In the genomic region with DNA sequence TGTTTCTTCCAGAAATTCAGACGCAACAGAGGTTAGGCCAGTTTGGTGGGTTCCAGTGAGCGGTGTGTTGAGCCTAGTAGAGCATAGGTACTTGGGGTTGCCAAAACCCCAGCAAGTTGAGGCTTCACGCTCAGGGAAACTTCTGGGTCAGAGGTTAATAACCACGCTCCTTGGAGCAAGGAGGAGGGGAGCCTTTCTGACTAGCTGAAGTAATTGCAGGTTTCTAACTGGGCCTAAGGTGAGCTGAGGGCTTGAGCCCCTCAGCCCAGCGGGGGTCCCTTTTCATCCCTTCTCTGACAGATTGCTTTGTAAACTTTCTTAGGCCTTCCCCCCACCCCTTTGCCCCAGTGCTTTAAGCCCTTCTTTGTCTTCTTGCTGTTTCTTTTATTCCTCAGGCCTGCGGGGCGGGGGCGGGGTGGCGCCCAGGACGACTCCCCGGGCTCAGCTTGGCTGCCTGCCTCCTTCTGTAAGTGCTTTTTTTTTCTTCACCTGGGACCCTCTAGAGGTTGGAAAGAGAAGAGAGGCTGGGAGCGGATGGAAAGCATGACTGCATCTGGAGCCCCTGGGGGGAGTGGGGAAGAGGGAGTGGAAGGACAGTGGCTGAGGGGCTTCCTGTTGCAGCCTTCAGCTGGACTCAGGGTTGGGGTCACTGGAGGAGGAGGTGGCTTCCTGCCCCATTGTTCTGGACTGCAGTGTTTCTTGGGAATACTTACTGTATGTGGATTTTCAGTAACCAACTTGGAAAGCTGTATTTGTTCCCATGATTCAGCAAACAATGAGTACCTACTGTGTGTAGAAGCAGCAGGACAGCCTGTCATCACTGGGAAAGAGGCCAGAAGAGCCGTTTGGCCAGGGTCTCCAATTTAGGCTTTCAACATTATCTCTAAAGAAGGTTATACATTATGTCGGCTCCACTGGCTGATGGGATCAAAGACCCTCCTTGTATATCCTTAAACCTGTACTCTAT, we compare ENCODE assay signal across 8 cellular contexts. TPM values are rescaled to one million over a fixed set of nuclear protein-coding genes. Genes with fewer than 3 reads are reported as not detected.
DNase-seq lines count a peak whose midpoint lies in the region; ATAC-seq and TF ChIP-seq lines count a peak whose summit lies in the region.

No MANE protein-coding gene starts in this region.

- peak overlapping the region; percentile 94 for H3K27ac ChIP-seq in brain microvascular endothelial cell
- H3K27ac ChIP-seq in lung (ENCODE audit: low read depth in 1 of 2, low read length in 1 of 2): peak overlapping the region; percentile 55 to 94
- H3K27ac ChIP-seq in uterus: peak overlapping the region; percentile 98

- no peaks in the 10 kb centered on the region for H3K9me3 Mint-ChIP-seq in natural killer cell
- no peaks in the 10 kb centered on the region for H3K9me3 Mint-ChIP-seq in natural killer cell treated with Interleukin-12 subunit alpha and Interleukin-12 subunit beta and Interleukin-15 and Interleukin-18, amount 100 ng/mL, for 72 hours

- no peaks in the 10 kb centered on the region for H3K27me3 Mint-ChIP-seq in natural killer cell (ENCODE audit: low read depth in 2 of 2)
- no peaks in the 10 kb centered on the region for H3K27me3 Mint-ChIP-seq in natural killer cell treated with Interleukin-12 subunit alpha and Interleukin-12 subunit beta and Interleukin-15 and Interleukin-18, amount 100 ng/mL, for 72 hours

- H3K9me3 ChIP-seq in lung (ENCODE audit: control insufficient read depth in 2 of 2, insufficient read depth in 1 of 2, low read length in 1 of 2) (no peaks in the 10 kb centered on the region), uterus (no peaks in the 10 kb centered on the region)

- no peak for TF ChIP-seq POLR2A in uterus (IDR thresholded peaks at IDR 0.05)

- H3K36me3 ChIP-seq in brain microvascular endothelial cell (replicated peaks) (peaks cover 9% of the 10 kb centered on the region), lung (ENCODE audit: control insufficient read depth in 2 of 2, insufficient read depth in 2 of 2, low read length in 2 of 2) (no peaks in the 10 kb centered on the region), uterus (no peaks in the 10 kb centered on the region)

- H3K27ac Mint-ChIP-seq in natural killer cell: no peak overlapping the region
- no peak overlapping the region for H3K27ac Mint-ChIP-seq in natural killer cell treated with Interleukin-12 subunit alpha and Interleukin-12 subunit beta and Interleukin-15 and Interleukin-18, amount 100 ng/mL, for 72 hours

- 47 to 58% methylated on average over 14 of the region's 14 CpGs for WGBS in lung, 2 donors

- intact Hi-C loops in natural killer cell (cut with micrococcal nuclease): no loop called here
- intact Hi-C loops in uterus (cut with DNase I; ENCODE audit: low total_unique reads): no loop called here

- no peaks in the 10 kb centered on the region for H3K36me3 Mint-ChIP-seq in natural killer cell
- H3K36me3 Mint-ChIP-seq in natural killer cell treated with Interleukin-12 subunit alpha and Interleukin-12 subunit beta and Interleukin-15 and Interleukin-18, amount 100 ng/mL, for 72 hours: peaks cover 16% of the 10 kb centered on the region

- H3K4me1 Mint-ChIP-seq in natural killer cell: peaks cover 34 to 42% of the 10 kb centered on the region in 2 donors
- peaks cover 26 to 29% of the 10 kb centered on the region in 2 donors for H3K4me1 Mint-ChIP-seq in natural killer cell treated with Interleukin-12 subunit alpha and Interleukin-12 subunit beta and Interleukin-15 and Interleukin-18, amount 100 ng/mL, for 72 hours (ENCODE audit: low read depth in 2 of 2)

- DNase-seq in natural killer cell (no peak), brain microvascular endothelial cell (no peak), lung (ENCODE audit: low spot score) (no peak), uterus (no peak)
- no peak for DNase-seq in natural killer cell treated with Interleukin-12 subunit alpha and Interleukin-12 subunit beta and Interleukin-15 and Interleukin-18, amount 100 ng/mL, for 72 hours (ENCODE audit: low spot score)

- peak overlapping the region; percentile 29 for H3K4me3 Mint-ChIP-seq in natural killer cell
- H3K4me3 Mint-ChIP-seq in natural killer cell treated with Interleukin-12 subunit alpha and Interleukin-12 subunit beta and Interleukin-15 and Interleukin-18, amount 100 ng/mL, for 72 hours: no peak overlapping the region

- H3K27me3 ChIP-seq in brain microvascular endothelial cell (replicated peaks): no peaks in the 10 kb centered on the region
- H3K27me3 ChIP-seq in lung (ENCODE audit: control insufficient read depth, insufficient read depth): no peaks in the 10 kb centered on the region
- H3K27me3 ChIP-seq in uterus: no peaks in the 10 kb centered on the region

- peaks cover 12% of the 10 kb centered on the region in 2 donors for H3K4me1 ChIP-seq in lung (ENCODE audit: control insufficient read depth in 2 of 2, insufficient read depth in 2 of 2, low read length in 2 of 2)
- peaks cover 4 to 8% of the 10 kb centered on the region in 2 donors for H3K4me1 ChIP-seq in uterus

- in situ Hi-C loops in brain microvascular endothelial cell (cut with HindIII; ENCODE audit: low pct_ligation_motif_present, low sequenced_read_pairs): no loop called here

- ATAC-seq in natural killer cell: no peak
- no peak for ATAC-seq in natural killer cell treated with Interleukin-12 subunit alpha and Interleukin-12 subunit beta and Interleukin-15 and Interleukin-18, amount 100 ng/mL, for 72 hours
- no peak for ATAC-seq in lung (ENCODE audit: insufficient read depth, low FRiP score)
- ATAC-seq in HG03571 (IDR thresholded peaks at IDR 0.05; ENCODE audit: unreplicated experiment): no peak
- ATAC-seq in HG03521 (IDR thresholded peaks at IDR 0.05; ENCODE audit: unreplicated experiment): no peak
- no peak for ATAC-seq in HG03378 (IDR thresholded peaks at IDR 0.05; ENCODE audit: unreplicated experiment)

- H3K4me3 ChIP-seq in brain microvascular endothelial cell (ENCODE audit: low read depth, low read length) (peak overlapping the region; percentile 6), lung (no peak overlapping the region), uterus (peak overlapping the region in 1 of 2 donors; percentile 85)

- TF ChIP-seq CTCF in natural killer cell (IDR thresholded peaks at IDR 0.05) (no peak), brain microvascular endothelial cell (IDR thresholded peaks at IDR 0.05; ENCODE audit: low read depth, low read length, missing control alignments) (peak; percentile 32), lung (IDR thresholded peaks at IDR 0.05; ENCODE audit: control extremely low read depth, extremely low read depth) (no peak), uterus (IDR thresholded peaks at IDR 0.05) (no peak)

RNA-seq across cellular contexts. Expression of a gene that starts 1.4 kb away (rescaled TPM):
- 1 to 10 TPM; 4.5 to 7.8 (median 5.7) TPM for total RNA-seq in natural killer cell
- total RNA-seq in natural killer cell treated with Interleukin-12 subunit alpha and Interleukin-12 subunit beta and Interleukin-15 and Interleukin-18, amount 100 ng/mL, for 72 hours: 1 to 10 TPM; 4.7 to 6.3 TPM
- total RNA-seq in lung: 10 to 100 TPM in 1 of 2 donors, 1 to 10 TPM in 1; 8.9 to 30.9 TPM
- 1 to 10 TPM; 2.1 to 4.2 TPM for polyA plus RNA-seq in lung
- 10 to 100 TPM; 12.1 to 88.8 (median 21.6) TPM for total RNA-seq in uterus

RNA-seq across cellular contexts. Expression of a gene that starts 26.9 kb away (rescaled TPM):
- total RNA-seq in natural killer cell (100 to 1,000 TPM; 126 to 134 (median 128) TPM), lung (100 to 1,000 TPM; 112 to 147 TPM), uterus (100 to 1,000 TPM in 2 of 4 donors, 10 to 100 TPM in 2; 29.7 to 230 (median 116) TPM)
- 100 to 1,000 TPM; 188 to 205 TPM for total RNA-seq in natural killer cell treated with Interleukin-12 subunit alpha and Interleukin-12 subunit beta and Interleukin-15 and Interleukin-18, amount 100 ng/mL, for 72 hours
- 10 to 100 TPM; 54.2 to 77.8 TPM for polyA plus RNA-seq in lung

RNA-seq across cellular contexts. Expression of a gene that starts 53.5 kb away (rescaled TPM):
- 1 to 10 TPM in 1 of 3 donors, under 1 TPM in 2; 0.75 to 1.5 (median 0.94) TPM for total RNA-seq in natural killer cell
- total RNA-seq in natural killer cell treated with Interleukin-12 subunit alpha and Interleukin-12 subunit beta and Interleukin-15 and Interleukin-18, amount 100 ng/mL, for 72 hours: under 1 TPM in 1 of 2 donors, not detected in 1; 0.31 TPM
- total RNA-seq in lung: 10 to 100 TPM; 26.5 to 33.3 TPM
- polyA plus RNA-seq in lung: 10 to 100 TPM; 10.3 to 37.5 TPM
- 10 to 100 TPM; 20.6 to 70.9 (median 27.8) TPM for total RNA-seq in uterus

Comparison
In these comparisons a context has a peak if more than half of its experiments do, and no peak if none do; other contexts are left out.
1. RNA of a gene that starts 53.5 kb away (total RNA-seq): 20.6 to 70.9 TPM in uterus and 26.5 to 33.3 TPM in lung; 0.75 to 1.5 TPM in natural killer cell and 0.31 TPM in natural killer cell treated with Interleukin-12 subunit alpha and Interleukin-12 subunit beta and Interleukin-15 and Interleukin-18, amount 100 ng/mL, for 72 hours; every median in the first group is over 4 times any median in the second.
2. Peak in every context shown above with its lines, with median percentiles within 50 percentile points of each other: H3K27ac ChIP-seq.